ENCODE assay signal across 8 cellular contexts in genomic region chr7:139108256-139109187, GRCh38. TPM values are rescaled to one million over a fixed set of nuclear protein-coding genes. Genes with fewer than 3 reads are reported as not detected.
DNase-seq lines count a peak whose midpoint lies in the region; ATAC-seq and TF ChIP-seq lines count a peak whose summit lies in the region.

No MANE protein-coding gene starts in this region.

- H3K27me3 ChIP-seq in OCI-LY1 (ENCODE audit: insufficient read depth, low read length) (no peaks in the 10 kb centered on the region; the same call in 1 of the 2 replicates), suprapubic skin (no peaks in the 10 kb centered on the region)

- no peaks in the 10 kb centered on the region for H3F3A ChIP-seq in OCI-LY1 (ENCODE audit: insufficient read depth, low read length)

- H3K9me2 ChIP-seq in OCI-LY1 (ENCODE audit: low read depth, low read length), result no peaks in the 10 kb centered on the region

- TF ChIP-seq POLR2A in suprapubic skin (IDR thresholded peaks at IDR 0.05), result no peak

- peak; percentile 47 for DNase-seq in GM12865 (ENCODE audit: low read depth)
- DNase-seq in caudate nucleus (lab: John Stamatoyannopoulos, UW), result peak in 4 of 61 donors; percentile 4 to 34 (median 20)
- DNase-seq in left lobe of liver (ENCODE audit: low spot score), result peak; percentile 61
- DNase-seq in suprapubic skin (ENCODE audit: low spot score in 2 of 2), result peak; percentile 69 to 81
- DNase-seq in GOT3 (lab: John Stamatoyannopoulos, UW), result no peak

- H3K27ac ChIP-seq in 22Rv1 (peak overlapping the region; percentile 77), OCI-LY1 (ENCODE audit: low read depth, low read length, poor library complexity, severe bottlenecking) (peak overlapping the region; percentile 76), caudate nucleus (ENCODE audit: low read depth, low read length) (peak overlapping the region; percentile 91), suprapubic skin (peak overlapping the region; percentile 96)

- no peaks in the 10 kb centered on the region for H3K9me3 ChIP-seq in OCI-LY1 (ENCODE audit: low read length)
- H3K9me3 ChIP-seq in suprapubic skin, result no peaks in the 10 kb centered on the region

- H3K36me3 ChIP-seq in OCI-LY1 (ENCODE audit: insufficient read depth, low read length), result no peaks in the 10 kb centered on the region
- no peaks in the 10 kb centered on the region for H3K36me3 ChIP-seq in suprapubic skin

- H2AFZ ChIP-seq in OCI-LY1 (ENCODE audit: low read length), result no peak overlapping the region

- no peak for TF ChIP-seq EP300 in suprapubic skin (IDR thresholded peaks at IDR 0.05)

- under 1% methylated on average over 44 of the region's 61 CpGs for WGBS in suprapubic skin

- peak; percentile 2 for ATAC-seq in HG03064 (IDR thresholded peaks at IDR 0.05; ENCODE audit: low read depth, unreplicated experiment)
- ATAC-seq in left lobe of liver, result peak; percentile 63

- peaks cover 4% of the 10 kb centered on the region for H3K79me2 ChIP-seq in OCI-LY1 (ENCODE audit: insufficient read depth, low read length)

- peak; percentile 33 for TF ChIP-seq CTCF in 22Rv1 (IDR thresholded peaks at IDR 0.05)
- TF ChIP-seq CTCF in GM12865 (IDR thresholded peaks at IDR 0.05; ENCODE audit: insufficient read depth, low read depth, low read length, missing control alignments), result no peak
- no peak for TF ChIP-seq CTCF in OCI-LY1 (IDR thresholded peaks at IDR 0.05; ENCODE audit: low read length)
- TF ChIP-seq CTCF in suprapubic skin (IDR thresholded peaks at IDR 0.05), result no peak

- peaks cover 53% of the 10 kb centered on the region for H3K4me1 ChIP-seq in OCI-LY1 (ENCODE audit: insufficient read depth, low read length, severe bottlenecking)
- peaks cover 41% of the 10 kb centered on the region for H3K4me1 ChIP-seq in suprapubic skin

- H3K4me2 ChIP-seq in OCI-LY1 (ENCODE audit: low read length), result peak overlapping the region; percentile 76

- peak overlapping the region; percentile 77 for H3K9ac ChIP-seq in OCI-LY1 (ENCODE audit: low read length)

- H3K4me3 ChIP-seq in GM12865 (ENCODE audit: low read depth, low read length) (peak overlapping the region; percentile 63), OCI-LY1 (ENCODE audit: low read depth, low read length, poor library complexity, severe bottlenecking) (peak overlapping the region; percentile 81), suprapubic skin (peak overlapping the region; percentile 90)

- no peaks in the 10 kb centered on the region for H4K20me1 ChIP-seq in OCI-LY1 (ENCODE audit: insufficient read depth, low read length)

RNA-seq across cellular contexts. Expression of gene ZC3HAV1, which starts 1.0 kb away (rescaled TPM):
- 16.8 TPM for total RNA-seq in left lobe of liver
- 10 to 100 TPM; 27.0 to 34.4 (median 29.8) TPM for total RNA-seq in suprapubic skin
